22 cellular contexts compared by ENCODE assay signal in genomic region chr7:95317966-95318365, GRCh38. TPM values are rescaled to one million over a fixed set of nuclear protein-coding genes. Genes with fewer than 3 reads are reported as not detected.
DNase-seq lines count a peak whose midpoint lies in the region; ATAC-seq, FAIRE-seq and TF ChIP-seq lines count a peak whose summit lies in the region.
"Had no signal": no experiment of that assay in that cellular context is flagged by ENCODE, and none has a peak within 500 bp of the region (broad histone marks: within the 10 kb centered on the region; RNA-seq: fewer than 3 reads in every experiment).

No MANE protein-coding gene starts in this region.

- H3K9me3 Mint-ChIP-seq in natural killer cell treated with Interleukin-12 subunit alpha and Interleukin-12 subunit beta and Interleukin-15 and Interleukin-18, amount 100 ng/mL, for 72 hours = no peaks in the 10 kb centered on the region
- H3K9me3 Mint-ChIP-seq: CD8-positive, alpha-beta T cell; H9 had no signal

- H3K27ac Mint-ChIP-seq in natural killer cell treated with Interleukin-12 subunit alpha and Interleukin-12 subunit beta and Interleukin-15 and Interleukin-18, amount 100 ng/mL, for 72 hours = no peak overlapping the region
- H3K27ac Mint-ChIP-seq: CD8-positive, alpha-beta T cell; H9 had no signal

- no peaks in the 10 kb centered on the region for H4K20me1 ChIP-seq in HCT116 (ENCODE audit: insufficient read depth)
- no peaks in the 10 kb centered on the region for H4K20me1 ChIP-seq in HepG2 (ENCODE audit: insufficient read depth, low read length)
- H4K20me1 ChIP-seq: BLaER1 treated with 17β-estradiol and CSF1 and Interleukin-3, amounts not matched to agents 10 nM and 100 nM had no signal

- peak overlapping the region; percentile 2 for H2AFZ ChIP-seq in HCT116 (ENCODE audit: low read depth, low read length, poor library complexity, severe bottlenecking)
- H2AFZ ChIP-seq in HepG2 (ENCODE audit: low read length) = no peak overlapping the region
- H2AFZ ChIP-seq in neuron (ENCODE audit: low read depth, low read length) = peak overlapping the region; percentile 64

- no peak for FAIRE-seq in HepG2 (lab: Jason Lieb, UNC)
- FAIRE-seq: G401.6, GM12891, GM19239, H1 had no signal

- TF ChIP-seq POLR2A in HCT116 (IDR thresholded peaks at IDR 0.05; ENCODE audit: borderline replicate concordance, extremely low read depth, insufficient read depth, insufficient read length) (no peak), HepG2 (IDR thresholded peaks at IDR 0.05; ENCODE audit: insufficient read depth in 1 of 2, low read depth in 2 of 2, low read length in 2 of 2) (no peak), gastroesophageal sphincter (IDR thresholded peaks at IDR 0.05) (no peak)

- H3K79me2 ChIP-seq in HCT116 (ENCODE audit: insufficient read depth, low read length) (no peaks in the 10 kb centered on the region), HepG2 (ENCODE audit: insufficient read depth, low read length) (no peaks in the 10 kb centered on the region)

- TF ChIP-seq RAD21 in HCT116 (IDR thresholded peaks at IDR 0.05; ENCODE audit: low read depth) (no peak), HepG2 (CRISPR knock-in tag; IDR thresholded peaks at IDR 0.05) (no peak)

- DNase-seq in HCT116 (ENCODE audit: low read depth, low spot score) (no peak), HepG2 (ENCODE audit: low spot score) (no peak), foreskin fibroblast (no peak), NCI-H345 (lab: John Stamatoyannopoulos, UW) (no peak)
- DNase-seq in natural killer cell treated with Interleukin-12 subunit alpha and Interleukin-12 subunit beta and Interleukin-15 and Interleukin-18, amount 100 ng/mL, for 72 hours (ENCODE audit: low spot score) = no peak
- DNase-seq: Calu3; CD8-positive, alpha-beta T cell; DND-41; H9; IMR-90 had no signal

- BruUV-seq in HCT116 (replicated peaks; lab: Mats Ljungman, UMichigan) (no TSS peak), HepG2 (replicated peaks; lab: Mats Ljungman, UMichigan) (no TSS peak)

- TF ChIP-seq EP300 in HepG2 (IDR thresholded peaks at IDR 0.05; ENCODE audit: low read depth in 2 of 2, low read length in 2 of 2) (no peak), HepG2 (CRISPR knock-in tag; IDR thresholded peaks at IDR 0.05; ENCODE audit: borderline replicate concordance) (no peak), gastroesophageal sphincter (IDR thresholded peaks at IDR 0.05) (no peak)

- H3K4me3 Mint-ChIP-seq in natural killer cell treated with Interleukin-12 subunit alpha and Interleukin-12 subunit beta and Interleukin-15 and Interleukin-18, amount 100 ng/mL, for 72 hours = no peak overlapping the region
- H3K4me3 Mint-ChIP-seq: CD8-positive, alpha-beta T cell; H9 had no signal

- no peaks in the 10 kb centered on the region for H3K4me1 Mint-ChIP-seq in natural killer cell treated with Interleukin-12 subunit alpha and Interleukin-12 subunit beta and Interleukin-15 and Interleukin-18, amount 100 ng/mL, for 72 hours (ENCODE audit: low read depth in 2 of 2)

- H3K4me3 ChIP-seq in HCT116 (replicated peaks in 1 of 2; ENCODE audit: low read depth in 1 of 2, low read length in 2 of 2) (no peak overlapping the region), HepG2 (replicated peaks in 1 of 3; ENCODE audit: insufficient read depth in 1 of 3, low read depth in 2 of 3, low read length in 3 of 3) (peak overlapping the region in 2 of 3 experiments; percentile 14 to 45; a peak in 3 of 6 replicates), neuron (ENCODE audit: low read length) (no peak overlapping the region), gastroesophageal sphincter (no peak overlapping the region), foreskin fibroblast (ENCODE audit: low read depth in 1 of 2, low read length in 2 of 2) (no peak overlapping the region)
- H3K4me3 ChIP-seq: BLaER1 treated with 17β-estradiol and CSF1 and Interleukin-3, amounts not matched to agents 10 nM and 100 nM; K562 had no signal

- WGBS in HepG2 (ENCODE audit: low lambda C conversion rate) = 29% methylated on average over 3 of the region's 3 CpGs
- WGBS in gastroesophageal sphincter (ENCODE audit: low coverage in 1 of 2), 2 donors = 69 to 87% methylated on average over 3 of the region's 3 CpGs

- ATAC-seq in HCT116 (no peak), HepG2 (peak; percentile 27), gastroesophageal sphincter (no peak)
- ATAC-seq in natural killer cell treated with Interleukin-12 subunit alpha and Interleukin-12 subunit beta and Interleukin-15 and Interleukin-18, amount 100 ng/mL, for 72 hours = no peak
- ATAC-seq: CD8-positive, alpha-beta T cell had no signal

- TF ChIP-seq CTCF in HCT116 (IDR thresholded peaks at IDR 0.05 in 2 of 3, conservative IDR thresholded peaks at IDR 0.05 in 1 of 3; ENCODE audit: borderline replicate concordance in 1 of 3, insufficient read depth in 1 of 3, low read depth in 2 of 3, low read length in 2 of 3) (no peak), HepG2 (CRISPR knock-in tag; IDR thresholded peaks at IDR 0.05) (no peak), gastroesophageal sphincter (IDR thresholded peaks at IDR 0.05) (no peak), foreskin fibroblast (IDR thresholded peaks at IDR 0.05; ENCODE audit: low read depth, low read length) (no peak)

- H3K4me2 ChIP-seq in HCT116 (ENCODE audit: low read length) = no peak overlapping the region
- peak overlapping the region; percentile 62 for H3K4me2 ChIP-seq in HepG2 (ENCODE audit: low read depth, low read length)
- H3K4me2 ChIP-seq: BLaER1 treated with 17β-estradiol and CSF1 and Interleukin-3, amounts not matched to agents 10 nM and 100 nM had no signal

- peaks cover 13 to 21% of the 10 kb centered on the region in 2 donors for H3K27me3 Mint-ChIP-seq in natural killer cell treated with Interleukin-12 subunit alpha and Interleukin-12 subunit beta and Interleukin-15 and Interleukin-18, amount 100 ng/mL, for 72 hours

- H3K27me3 ChIP-seq in HCT116 (ENCODE audit: insufficient read depth, low read length) = no peaks in the 10 kb centered on the region
- no peaks in the 10 kb centered on the region for H3K27me3 ChIP-seq in HepG2 (ENCODE audit: control insufficient read depth in 1 of 2, insufficient read depth in 2 of 2, low read length in 2 of 2)
- H3K27me3 ChIP-seq in neuron (ENCODE audit: insufficient read depth, low read length) = no peaks in the 10 kb centered on the region
- H3K27me3 ChIP-seq in gastroesophageal sphincter = no peaks in the 10 kb centered on the region
- H3K27me3 ChIP-seq: BLaER1 treated with 17β-estradiol and CSF1 and Interleukin-3, amounts not matched to agents 10 nM and 100 nM had no signal

- POLR2A ChIA-PET in HCT116 (lab: Charles Lee) (no interaction called here), HepG2 (lab: Yijun Ruan, JAX) (no interaction called here)

- in situ Hi-C loops in HepG2 (cut with HindIII; ENCODE audit: extremely low pct_ligation_motif_present, low pct_unique_long_range_greater_than_20kb) = no loop called here

- H3K36me3 Mint-ChIP-seq in natural killer cell treated with Interleukin-12 subunit alpha and Interleukin-12 subunit beta and Interleukin-15 and Interleukin-18, amount 100 ng/mL, for 72 hours = no peaks in the 10 kb centered on the region
- H3K36me3 Mint-ChIP-seq: CD8-positive, alpha-beta T cell had no signal

- no peaks in the 10 kb centered on the region for H3K9me3 ChIP-seq in HCT116 (ENCODE audit: control insufficient read depth in 1 of 2, insufficient read depth in 1 of 2, low read depth in 1 of 2, low read length in 2 of 2)
- H3K9me3 ChIP-seq in HepG2 (ENCODE audit: low read length) = no peaks in the 10 kb centered on the region
- H3K9me3 ChIP-seq in neuron (ENCODE audit: low read length) = no peaks in the 10 kb centered on the region
- no peaks in the 10 kb centered on the region for H3K9me3 ChIP-seq in gastroesophageal sphincter
- H3K9me3 ChIP-seq: BLaER1 treated with 17β-estradiol and CSF1 and Interleukin-3, amounts not matched to agents 10 nM and 100 nM had no signal

- no peak overlapping the region for H3K9ac ChIP-seq in HCT116 (ENCODE audit: low read length)
- no peak overlapping the region for H3K9ac ChIP-seq in HepG2 (ENCODE audit: insufficient read depth, low read depth, low read length)
- H3K9ac ChIP-seq: BLaER1 treated with 17β-estradiol and CSF1 and Interleukin-3, amounts not matched to agents 10 nM and 100 nM had no signal

- H3K36me3 ChIP-seq in HCT116 (ENCODE audit: control insufficient read depth in 1 of 2, insufficient read depth in 2 of 2, low read length in 2 of 2) (no peaks in the 10 kb centered on the region), HepG2 (replicated peaks in 1 of 2; ENCODE audit: control insufficient read depth in 1 of 2, insufficient read depth in 2 of 2, low read length in 2 of 2) (no peaks in the 10 kb centered on the region), neuron (ENCODE audit: insufficient read depth, low read length) (no peaks in the 10 kb centered on the region), gastroesophageal sphincter (no peaks in the 10 kb centered on the region)
- H3K36me3 ChIP-seq: BLaER1 treated with 17β-estradiol and CSF1 and Interleukin-3, amounts not matched to agents 10 nM and 100 nM had no signal

- H3K4me1 ChIP-seq in HCT116 (ENCODE audit: control insufficient read depth in 1 of 2, insufficient read depth in 2 of 2, low read length in 2 of 2) = no peaks in the 10 kb centered on the region
- peaks cover 33% of the 10 kb centered on the region for H3K4me1 ChIP-seq in HepG2 (ENCODE audit: insufficient read depth, low read length)
- H3K4me1 ChIP-seq in neuron (ENCODE audit: insufficient read depth, low read length) = peaks cover 9% of the 10 kb centered on the region
- H3K4me1 ChIP-seq in gastroesophageal sphincter = no peaks in the 10 kb centered on the region
- H3K4me1 ChIP-seq: BLaER1 treated with 17β-estradiol and CSF1 and Interleukin-3, amounts not matched to agents 10 nM and 100 nM had no signal

- H3K27ac ChIP-seq in HCT116 (ENCODE audit: low read depth, low read length) (no peak overlapping the region), HepG2 (ENCODE audit: extremely low read length, insufficient read depth, low read length) (peak overlapping the region; percentile 18), gastroesophageal sphincter (no peak overlapping the region)
- H3K27ac ChIP-seq: BLaER1 treated with 17β-estradiol and CSF1 and Interleukin-3, amounts not matched to agents 10 nM and 100 nM; HL-60 had no signal

- CTCF ChIA-PET in HCT116 (lab: Charles Lee) (no interaction called here), HepG2 (lab: Yijun Ruan, JAX; ENCODE audit: low intra/inter-chr PET ratio, low total read pairs) (no interaction called here)

- RAD21 ChIA-PET in HCT116 (lab: Charles Lee; ENCODE audit: low non-redundant PET in 1 of 2, low total read pairs in 2 of 2, uncharacterized antibody in 2 of 2, unreplicated experiment in 2 of 2) = no interaction called here

- intact Hi-C loops in HCT116 (cut with micrococcal nuclease) = no loop called here
- intact Hi-C loops in HepG2 (cut with micrococcal nuclease; ENCODE audit: unreplicated experiment) = no loop called here

- H3K9me2 ChIP-seq in HCT116 (ENCODE audit: insufficient read depth) = no peaks in the 10 kb centered on the region

RNA-seq across cellular contexts. Expression of gene PON1, which starts 6.4 kb away (rescaled TPM):
- total RNA-seq in HCT116 (2021; ENCODE audit: unreplicated experiment) = 0.20 TPM
- polyA plus RNA-seq in HCT116 (2012) = 0.20 TPM in 1 of 2 replicates, not detected in the other
- 0.27 TPM in 1 of 2 replicates, not detected in the other for total RNA-seq in HepG2 (2016; rRNA removed; fragmentation: Illumina TruSeq; extraction: Trizol)
- 0.20 TPM in 1 of 2 replicates, not detected in the other for total RNA-seq in HepG2 (2016; cell fraction: cytosol; rRNA removed; fragmentation: Illumina TruSeq; extraction: Trizol; ENCODE audit: low read depth)
- 0.25 and 0.30 TPM in 2 replicates for total RNA-seq in HepG2 (2016; cell fraction: insoluble cytoplasmic fraction; rRNA removed; fragmentation: Illumina TruSeq; extraction: Trizol)
- total RNA-seq in HepG2 (2016; cell fraction: membrane; rRNA removed; fragmentation: Illumina TruSeq; extraction: Trizol) = 0.25 and 0.48 TPM in 2 replicates
- 1.1 and 1.4 TPM in 2 replicates for total RNA-seq in HepG2 (2016; cell fraction: nucleus; rRNA removed; fragmentation: Illumina TruSeq; extraction: Trizol)
- 0.57 and 0.63 TPM in 2 replicates for polyA plus RNA-seq in HepG2 (2011; rRNA removed)
- 0.17 and 0.45 TPM in 2 replicates for polyA plus RNA-seq in HepG2 (2011; cell fraction: cytosol; rRNA removed)
- polyA plus RNA-seq in HepG2 (2011; cell fraction: nucleus; rRNA removed) = 0.08 and 0.21 TPM in 2 replicates
- 0.31 and 0.91 TPM in 2 replicates for polyA plus RNA-seq in HepG2 (2012)
- 0.20 and 0.59 TPM in 2 replicates for polyA plus RNA-seq in HepG2 (2016; cell fraction: cytosol; fragmentation: Illumina TruSeq; extraction: Trizol; ENCODE audit: low read depth)
- 0.09 and 0.84 TPM in 2 replicates for polyA plus RNA-seq in HepG2 (2016; cell fraction: insoluble cytoplasmic fraction; fragmentation: Illumina TruSeq; extraction: Trizol; ENCODE audit: low read depth)
- 0.81 TPM in 1 of 2 replicates, not detected in the other for polyA plus RNA-seq in HepG2 (2016; cell fraction: membrane; fragmentation: Illumina TruSeq; extraction: Trizol; ENCODE audit: low read depth)
- polyA plus RNA-seq in HepG2 (2016; cell fraction: nucleus; fragmentation: Illumina TruSeq; extraction: Trizol; ENCODE audit: insufficient read depth, low read depth) = 0.39 and 1.5 TPM in 2 replicates
- polyA minus RNA-seq in HepG2 (2011; rRNA and poly(A)+ RNA removed; ENCODE audit: low replicate concordance) = 0.23 and 0.44 TPM in 2 replicates
- not detected in 2 replicates for polyA minus RNA-seq in HepG2 (2011; cell fraction: cytosol; rRNA and poly(A)+ RNA removed)
- 0.25 and 0.52 TPM in 2 replicates for polyA minus RNA-seq in HepG2 (2011; cell fraction: nucleus; rRNA and poly(A)+ RNA removed)
- not detected for total RNA-seq in gastroesophageal sphincter
- total RNA-seq in natural killer cell treated with Interleukin-12 subunit alpha and Interleukin-12 subunit beta and Interleukin-15 and Interleukin-18, amount 100 ng/mL, for 72 hours = not detected
- total RNA-seq: A673; Calu3; CD8-positive, alpha-beta T cell; H1; HT1080; IMR-90; K562 had no signal
- polyA plus RNA-seq: AG04450, H1, IMR-90, K562 had no signal

Comparison
In these comparisons a context has a peak if more than half of its experiments do, and no peak if none do; other contexts are left out.
1. H3K4me3 ChIP-seq: peak in HepG2 (2 of 3); none in HCT116 (0 of 2), neuron (single experiment), gastroesophageal sphincter (0 of 2) and foreskin fibroblast (0 of 2).